ENCODE assay signal across 21 cellular contexts in the genomic region with DNA sequence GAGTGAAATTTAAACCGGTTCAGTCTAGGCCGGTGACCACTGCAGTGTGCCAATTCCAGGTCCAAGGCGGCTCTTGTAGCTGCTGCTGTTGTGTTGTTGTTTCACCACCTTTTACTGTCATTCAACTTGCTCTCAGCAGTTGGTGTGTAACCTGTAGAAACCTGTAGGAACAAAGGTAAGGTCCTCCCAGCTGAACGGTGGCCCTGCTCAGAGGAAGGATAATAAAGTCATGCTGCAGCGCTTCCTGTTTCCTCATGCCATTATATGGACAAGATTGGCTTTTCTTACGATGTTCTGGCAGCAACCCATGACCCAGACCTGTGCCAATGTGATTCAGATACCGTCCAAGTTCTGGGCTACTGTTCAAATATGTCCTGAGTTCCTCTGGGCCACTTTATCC. TPM values are rescaled to one million over a fixed set of nuclear protein-coding genes. Genes with fewer than 3 reads are reported as not detected.
"Had no signal": no experiment of that assay in that cellular context is flagged by ENCODE, and none has a peak within 500 bp of the region (broad histone marks: within the 10 kb centered on the region; RNA-seq: fewer than 3 reads in every experiment).

No MANE protein-coding gene starts in this region.

- H3K4me3 ChIP-seq: adrenal gland, gastroesophageal sphincter, heart right ventricle, sigmoid colon, SJSA1, stomach had no signal

- H3K27ac Mint-ChIP-seq: activated CD4-positive, alpha-beta T cell treated with anti-CD3 and anti-CD28 coated beads, Interleukin-2, amount 10 ng/mL, durations not matched to agents 24 days and 14 days; activated CD8-positive, alpha-beta T cell treated with anti-CD3 and anti-CD28 coated beads, Interleukin-2, amount 10 ng/mL, durations not matched to agents 7 days and 5 days; activated naive CD4-positive, alpha-beta T cell treated with anti-CD3 and anti-CD28 coated beads, Interleukin-2, amount 50 U/mL, for 24 hours; nephron had no signal

- H3K4me1 ChIP-seq: adrenal gland, sigmoid colon, stomach had no signal

- H3K4me1 Mint-ChIP-seq: activated CD4-positive, alpha-beta T cell treated with anti-CD3 and anti-CD28 coated beads, Interleukin-2, amount 10 ng/mL, durations not matched to agents 24 days and 14 days had no signal

- H3K9me3 ChIP-seq: adrenal gland, gastroesophageal sphincter, heart right ventricle, sigmoid colon, SJSA1, stomach had no signal

- DNase-seq: activated CD4-positive, alpha-beta T cell treated with anti-CD3 and anti-CD28 coated beads, Interleukin-2, amount 10 ng/mL, durations not matched to agents 24 days and 14 days; activated CD4-positive, CD25-positive, alpha-beta regulatory T cell; activated CD8-positive, alpha-beta memory T cell treated with anti-CD3 and anti-CD28 coated beads, Interleukin-2, amount 50 U/mL, for 4 hours; activated CD8-positive, alpha-beta T cell treated with anti-CD3 and anti-CD28 coated beads, Interleukin-2, amount 10 ng/mL, durations not matched to agents 7 days and 5 days; activated effector memory CD4-positive, alpha-beta T cell treated with anti-CD3 and anti-CD28 coated beads, Interleukin-2, amount 50 U/mL, for 16 hours; activated T-cell treated with anti-CD3 and anti-CD28 coated beads, Interleukin-2, amount 50 U/mL, for 48 hours; brain microvascular endothelial cell; heart right ventricle; mesenchymal stem cell; sigmoid colon; stimulated activated CD4-positive, alpha-beta T cell treated with anti-CD3 and anti-CD28 coated beads, Interleukin-2, amount 100 ng/mL, for 24 hours; stomach had no signal

- H3K9me3 Mint-ChIP-seq: activated CD4-positive, alpha-beta T cell treated with anti-CD3 and anti-CD28 coated beads, Interleukin-2, amount 10 ng/mL, durations not matched to agents 24 days and 14 days; activated naive CD4-positive, alpha-beta T cell treated with anti-CD3 and anti-CD28 coated beads, Interleukin-2, amount 50 U/mL, for 24 hours; nephron had no signal

- FAIRE-seq: TTC549, urothelium cell line had no signal

- H3K36me3 ChIP-seq: adrenal gland, brain microvascular endothelial cell, gastroesophageal sphincter, heart right ventricle, sigmoid colon, SJSA1, stomach had no signal

- H3K36me3 Mint-ChIP-seq: activated naive CD4-positive, alpha-beta T cell treated with anti-CD3 and anti-CD28 coated beads, Interleukin-2, amount 50 U/mL, for 24 hours had no signal

- H3K27ac ChIP-seq: adrenal gland, brain microvascular endothelial cell, heart right ventricle, sigmoid colon, SJSA1, stomach had no signal

- H3K27me3 ChIP-seq: adrenal gland, brain microvascular endothelial cell, gastroesophageal sphincter, sigmoid colon, SJSA1, stomach had no signal

- H3K4me3 Mint-ChIP-seq: activated CD4-positive, alpha-beta T cell treated with anti-CD3 and anti-CD28 coated beads, Interleukin-2, amount 10 ng/mL, durations not matched to agents 24 days and 14 days; activated CD8-positive, alpha-beta T cell treated with anti-CD3 and anti-CD28 coated beads, Interleukin-2, amount 10 ng/mL, durations not matched to agents 7 days and 5 days; activated naive CD4-positive, alpha-beta T cell treated with anti-CD3 and anti-CD28 coated beads, Interleukin-2, amount 50 U/mL, for 24 hours; nephron had no signal

- H3K27me3 Mint-ChIP-seq: activated naive CD4-positive, alpha-beta T cell treated with anti-CD3 and anti-CD28 coated beads, Interleukin-2, amount 50 U/mL, for 24 hours had no signal

- ATAC-seq: activated CD8-positive, alpha-beta T cell treated with anti-CD3 and anti-CD28 coated beads, Interleukin-2, amount 10 ng/mL, durations not matched to agents 7 days and 5 days; gastroesophageal sphincter; left lobe of liver had no signal

RNA-seq across cellular contexts. Expression of a gene that starts 13.4 kb away (rescaled TPM):
- total RNA-seq: activated CD4-positive, alpha-beta T cell treated with anti-CD3 and anti-CD28 coated beads, Interleukin-2, amount 10 ng/mL, durations not matched to agents 24 days and 14 days; activated CD8-positive, alpha-beta T cell treated with anti-CD3 and anti-CD28 coated beads, Interleukin-2, amount 10 ng/mL, durations not matched to agents 7 days and 5 days; left lobe of liver; T-helper 2 cell treated with Interferon-gamma antibody and Interleukin-4, amounts not matched to agents 100 ng/mL and 5 ng/mL, for 36 hours had no signal
